In genomic region chr6:452301-453067, GRCh38 we compare ENCODE assay signal across 17 cellular contexts.
DNase-seq lines count a peak whose midpoint lies in the region; ATAC-seq lines count a peak whose summit lies in the region.
"Had no signal": no experiment of that assay in that cellular context is flagged by ENCODE, and none has a peak within 500 bp of the region (broad histone marks: within the 10 kb centered on the region; RNA-seq: fewer than 3 reads in every experiment).

No MANE protein-coding gene starts in this region.

- H3K36me3 Mint-ChIP-seq in activated T-cell treated with anti-CD3 and anti-CD28 coated beads, Interleukin-2, amount 50 U/mL, for 24 hours (ENCODE audit: low read depth): no peaks in the 10 kb centered on the region
- H3K36me3 Mint-ChIP-seq: naive thymus-derived CD8-positive, alpha-beta T cell had no signal

- H3K9me3 Mint-ChIP-seq in activated T-cell treated with anti-CD3 and anti-CD28 coated beads, Interleukin-2, amount 50 U/mL, for 24 hours: no peaks in the 10 kb centered on the region

- peak overlapping the region; percentile 70 for H3K27ac ChIP-seq in temporal lobe (ENCODE audit: low read depth, low read length)
- H3K27ac ChIP-seq: ascending aorta, VCaP had no signal

- peaks cover 48% of the 10 kb centered on the region for H3K4me1 Mint-ChIP-seq in activated T-cell treated with anti-CD3 and anti-CD28 coated beads, Interleukin-2, amount 50 U/mL, for 24 hours (ENCODE audit: low read depth)

- H3K27ac Mint-ChIP-seq in activated T-cell treated with anti-CD3 and anti-CD28 coated beads, Interleukin-2, amount 50 U/mL, for 24 hours: no peak overlapping the region
- H3K27ac Mint-ChIP-seq: activated CD8-positive, alpha-beta T cell treated with anti-CD3 and anti-CD28 coated beads for 36 hours; progenitor cell of endocrine pancreas; stimulated activated naive CD8-positive, alpha-beta T cell treated with anti-CD3 and anti-CD28 coated beads, Interleukin-15, amount 100 ng/mL, for 72 hours had no signal

- no peaks in the 10 kb centered on the region for H3K27me3 Mint-ChIP-seq in activated T-cell treated with anti-CD3 and anti-CD28 coated beads, Interleukin-2, amount 50 U/mL, for 24 hours
- H3K27me3 Mint-ChIP-seq: activated CD8-positive, alpha-beta T cell treated with anti-CD3 and anti-CD28 coated beads for 36 hours; naive thymus-derived CD8-positive, alpha-beta T cell; stimulated activated naive CD8-positive, alpha-beta T cell treated with anti-CD3 and anti-CD28 coated beads, Interleukin-15, amount 100 ng/mL, for 72 hours had no signal

- H3K4me3 Mint-ChIP-seq in activated T-cell treated with anti-CD3 and anti-CD28 coated beads, Interleukin-2, amount 50 U/mL, for 24 hours: no peak overlapping the region
- H3K4me3 Mint-ChIP-seq: activated CD8-positive, alpha-beta T cell treated with anti-CD3 and anti-CD28 coated beads for 36 hours; naive thymus-derived CD8-positive, alpha-beta T cell; stimulated activated naive CD8-positive, alpha-beta T cell treated with anti-CD3 and anti-CD28 coated beads, Interleukin-15, amount 100 ng/mL, for 72 hours had no signal

- DNase-seq in activated T-cell treated with anti-CD3 and anti-CD28 coated beads, Interleukin-2, amount 50 U/mL, for 24 hours: peak; percentile 24
- DNase-seq in activated T-cell treated with anti-CD3 and anti-CD28 coated beads, Interleukin-2, amount 50 U/mL, for 1 hour: no peak
- DNase-seq in NCI-H69 (lab: John Stamatoyannopoulos, UW): peak; percentile 57
- peak; percentile 29 for DNase-seq in islet precursor cell
- no peak for DNase-seq in NCI-H1436 treated with DMSO at 0.1 percent for 48 hours (lab: John Stamatoyannopoulos, UW)
- DNase-seq in OCI-M1 (lab: John Stamatoyannopoulos, UW): no peak
- DNase-seq: activated CD8-positive, alpha-beta T cell treated with anti-CD3 and anti-CD28 coated beads for 36 hours; Caco-2; naive thymus-derived CD8-positive, alpha-beta T cell; NCI-H2107; stimulated activated CD4-positive, alpha-beta T cell treated with anti-CD3 and anti-CD28 coated beads, Interleukin-15, amount 100 ng/mL, for 24 hours; stimulated activated naive CD8-positive, alpha-beta T cell treated with anti-CD3 and anti-CD28 coated beads, Interleukin-15, amount 100 ng/mL, for 72 hours had no signal

- no peak for ATAC-seq in HG03457 (IDR thresholded peaks at IDR 0.05; ENCODE audit: unreplicated experiment)
- ATAC-seq: activated CD8-positive, alpha-beta T cell treated with anti-CD3 and anti-CD28 coated beads for 36 hours; naive thymus-derived CD8-positive, alpha-beta T cell; stimulated activated naive CD8-positive, alpha-beta T cell treated with anti-CD3 and anti-CD28 coated beads, Interleukin-15, amount 100 ng/mL, for 72 hours had no signal

Comparison
In these comparisons a context has a peak if more than half of its experiments do, and no peak if none do; other contexts are left out.
1. DNase-seq: peak in activated T-cell treated with anti-CD3 and anti-CD28 coated beads, Interleukin-2, amount 50 U/mL, for 24 hours (single experiment), NCI-H69 (single experiment) and islet precursor cell (single experiment); none in activated T-cell treated with anti-CD3 and anti-CD28 coated beads, Interleukin-2, amount 50 U/mL, for 1 hour (single experiment), NCI-H1436 treated with DMSO at 0.1 percent for 48 hours (single experiment) and OCI-M1 (single experiment).